In the genomic region with DNA sequence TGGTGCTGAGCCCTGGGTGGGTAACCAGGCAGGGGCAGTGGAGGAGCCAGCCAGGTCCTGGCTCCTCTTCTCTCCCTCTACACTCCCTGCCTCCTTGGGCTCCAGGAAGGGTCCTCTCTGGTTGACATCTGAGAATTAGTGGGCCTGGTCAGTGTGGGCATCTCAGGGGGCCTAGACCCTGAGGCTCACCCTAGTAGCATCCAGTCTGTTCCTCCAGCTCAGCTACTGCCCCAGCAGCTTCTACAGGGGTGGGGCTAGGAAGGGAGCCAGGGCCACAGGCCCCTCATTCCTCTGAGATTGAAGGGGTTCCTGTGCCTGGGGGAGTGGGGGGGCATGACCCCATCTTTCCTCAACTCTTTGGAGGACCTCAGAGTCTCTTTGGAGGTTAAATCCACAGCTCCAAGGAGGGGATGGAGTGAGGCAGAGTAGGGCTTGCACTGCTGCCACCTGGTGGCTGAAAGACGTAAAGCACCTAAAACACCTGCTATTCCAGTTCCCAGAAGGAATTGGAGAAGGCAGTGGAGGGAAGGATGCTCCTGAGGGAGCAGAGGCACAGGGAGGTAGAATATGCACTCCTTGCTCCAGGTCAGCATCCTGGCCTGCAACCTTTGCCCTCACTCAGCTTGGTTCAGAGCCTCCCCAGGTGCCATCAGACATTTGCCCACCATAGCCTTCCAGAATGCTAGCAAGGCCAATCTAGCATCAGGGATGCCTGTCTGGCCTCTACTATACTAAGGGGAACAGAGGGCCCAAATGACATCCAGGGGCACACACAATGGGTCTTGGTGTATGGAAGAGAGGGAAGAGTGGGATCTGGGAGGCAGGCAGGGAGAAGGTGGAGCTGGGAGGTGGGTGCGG, we compare ENCODE assay signal across 8 cellular contexts. TPM values are rescaled to one million over a fixed set of nuclear protein-coding genes. Genes with fewer than 3 reads are reported as not detected.
DNase-seq lines count a peak whose midpoint lies in the region; ATAC-seq and TF ChIP-seq lines count a peak whose summit lies in the region.

No MANE protein-coding gene starts in this region.

- TF ChIP-seq CTCF in SU-DHL-6 (IDR thresholded peaks at IDR 0.05; ENCODE audit: insufficient read depth, low read length, poor library complexity, severe bottlenecking) (peak; percentile 94), left ventricle myocardium inferior (IDR thresholded peaks at IDR 0.05; ENCODE audit: borderline replicate concordance) (peak; percentile 89)

- no peak overlapping the region for H2AFZ ChIP-seq in SU-DHL-6 (ENCODE audit: low read depth, low read length, severe bottlenecking)

- H3K4me1 ChIP-seq in adipocyte (ENCODE audit: control insufficient read depth, insufficient read depth, low read length) (no peaks in the 10 kb centered on the region), left ventricle myocardium inferior (no peaks in the 10 kb centered on the region)

- DNase-seq in Daoy (ENCODE audit: low read depth) (peak; percentile 49), LoVo (ENCODE audit: low spot score) (peak; percentile 63), adipocyte (ENCODE audit: low read depth) (peak; percentile 83), left ventricle myocardium inferior (peak; percentile 57), renal cortical epithelial cell (ENCODE audit: low read depth) (peak; percentile 40), NCI-H1436 (lab: John Stamatoyannopoulos, UW) (no peak)

- H3K27me3 ChIP-seq in SU-DHL-6 (ENCODE audit: low read length): no peaks in the 10 kb centered on the region
- H3K27me3 ChIP-seq in adipocyte (replicated peaks; ENCODE audit: control insufficient read depth, insufficient read depth, low read length): peaks cover 57% of the 10 kb centered on the region
- peaks cover 13% of the 10 kb centered on the region for H3K27me3 ChIP-seq in left ventricle myocardium inferior (ENCODE audit: low read depth)

- ATAC-seq in HG02840 (IDR thresholded peaks at IDR 0.05; ENCODE audit: low FRiP score, unreplicated experiment): no peak

- H3K9me2 ChIP-seq in SU-DHL-6 (replicated peaks; ENCODE audit: insufficient read depth, low read length): no peaks in the 10 kb centered on the region

- intact Hi-C loops in left ventricle myocardium inferior (cut with micrococcal nuclease): loop anchor here (5.0 kb wide), 2 partner anchors 105 to 195 kb away; a partner anchor contains a TSS

- no peaks in the 10 kb centered on the region for H3K9me3 ChIP-seq in SU-DHL-6 (ENCODE audit: insufficient read depth, low read length)
- H3K9me3 ChIP-seq in adipocyte (ENCODE audit: control insufficient read depth, low read length): no peaks in the 10 kb centered on the region
- no peaks in the 10 kb centered on the region for H3K9me3 ChIP-seq in left ventricle myocardium inferior (replicated peaks)

- H3K9ac ChIP-seq in SU-DHL-6 (ENCODE audit: low read length): no peak overlapping the region
- H3K9ac ChIP-seq in adipocyte (ENCODE audit: low read length): no peak overlapping the region

- no peaks in the 10 kb centered on the region for H4K20me1 ChIP-seq in SU-DHL-6 (ENCODE audit: low read depth, low read length)

- H3K4me2 ChIP-seq in SU-DHL-6 (ENCODE audit: low read depth, low read length, poor library complexity, severe bottlenecking): no peak overlapping the region

- H3K79me2 ChIP-seq in SU-DHL-6 (ENCODE audit: insufficient read depth, low read length): no peaks in the 10 kb centered on the region

- no peaks in the 10 kb centered on the region for H3K36me3 ChIP-seq in SU-DHL-6 (ENCODE audit: low read length)
- H3K36me3 ChIP-seq in adipocyte (ENCODE audit: control insufficient read depth, insufficient read depth, low read length, severe bottlenecking): no peaks in the 10 kb centered on the region
- H3K36me3 ChIP-seq in left ventricle myocardium inferior: no peaks in the 10 kb centered on the region

- H3K27ac ChIP-seq in SU-DHL-6 (ENCODE audit: low read depth, low read length) (no peak overlapping the region), left ventricle myocardium inferior (replicated peaks) (no peak overlapping the region)

- H3F3A ChIP-seq in SU-DHL-6 (ENCODE audit: insufficient read depth): no peaks in the 10 kb centered on the region

- H3K4me3 ChIP-seq in SU-DHL-6 (ENCODE audit: insufficient read depth, low read length, poor library complexity, severe bottlenecking) (no peak overlapping the region), adipocyte (ENCODE audit: low read length) (no peak overlapping the region), left ventricle myocardium inferior (no peak overlapping the region)

RNA-seq across cellular contexts. Expression of a gene that starts 25.1 kb away (rescaled TPM):
- 2.4 and 2.6 TPM in 2 replicates for total RNA-seq in Daoy (2014; rRNA removed; shearing (Covaris generic))
- total RNA-seq in left ventricle myocardium inferior: 57.2 TPM
- total RNA-seq in renal cortical epithelial cell: 7.3 and 11.1 TPM in 2 replicates

RNA-seq across cellular contexts. Expression of a gene that starts 26.9 kb away (rescaled TPM):
- total RNA-seq in Daoy (2014; rRNA removed; shearing (Covaris generic)): 9.1 and 9.7 TPM in 2 replicates
- total RNA-seq in left ventricle myocardium inferior (16.1 TPM), renal cortical epithelial cell (14.2 and 27.6 TPM in 2 replicates)

RNA-seq across cellular contexts. Expression of a gene that starts 39.0 kb away (rescaled TPM):
- total RNA-seq in Daoy (2014; rRNA removed; shearing (Covaris generic)): 0.03 TPM in 1 of 2 replicates, not detected in the other
- total RNA-seq in left ventricle myocardium inferior: 2.3 TPM
- total RNA-seq in renal cortical epithelial cell: 0.17 and 0.55 TPM in 2 replicates
